In genomic region chr17:36485805-36486203, GRCh38 we compare ENCODE assay signal across 8 cellular contexts. TPM values are rescaled to one million over a fixed set of nuclear protein-coding genes. Genes with fewer than 3 reads are reported as not detected.
A peak's percentile ranks its signal among the peaks of the same experiment; 100 is the strongest.
DNase-seq lines count a peak whose midpoint lies in the region; ATAC-seq and TF ChIP-seq lines count a peak whose summit lies in the region.

No MANE protein-coding gene starts in this region.

- CTCF ChIA-PET in Calu3 (lab: Charles Lee), result interaction anchor here (0.6 to 1.1 kb wide), 2 partner anchors 48 to 516 kb away, joined by 3 read pairs; partner anchors contain the start of genes MYO19 and PIGW

- peaks cover 9% of the 10 kb centered on the region for H3K4me1 Mint-ChIP-seq in Calu3 (ENCODE audit: low read depth, unreplicated experiment)
- peaks cover 33% of the 10 kb centered on the region for H3K4me1 Mint-ChIP-seq in chondrocyte (ENCODE audit: low read depth)
- H3K4me1 Mint-ChIP-seq in nephron, result peaks cover 26% of the 10 kb centered on the region

- H3K36me3 Mint-ChIP-seq in Calu3 (ENCODE audit: insufficient read depth, unreplicated experiment) (peaks cover 28% of the 10 kb centered on the region), chondrocyte (ENCODE audit: low read depth) (peaks cover 8% of the 10 kb centered on the region), nephron (ENCODE audit: low read depth) (peaks cover 28% of the 10 kb centered on the region)

- intact Hi-C loops in Calu3 (cut with micrococcal nuclease; ENCODE audit: unreplicated experiment), result loop anchor here (10.0 kb wide), 1 partner anchor 331 kb away; no protein-coding TSS in a partner anchor

- H3K4me3 ChIP-seq in HUES6 (ENCODE audit: low read depth, low read length), result peak overlapping the region; percentile 88

- H3K36me3 ChIP-seq in HUES6 (ENCODE audit: control insufficient read depth, insufficient read depth, low read length), result no peaks in the 10 kb centered on the region; the same call in none of the 2 replicates

- H3K9me3 Mint-ChIP-seq in Calu3 (ENCODE audit: low read depth, unreplicated experiment), result no peaks in the 10 kb centered on the region
- peaks cover 5% of the 10 kb centered on the region for H3K9me3 Mint-ChIP-seq in chondrocyte (ENCODE audit: low read depth)
- H3K9me3 Mint-ChIP-seq in nephron, result no peaks in the 10 kb centered on the region

- peak overlapping the region; percentile 95 for H3K27ac Mint-ChIP-seq in Calu3 (ENCODE audit: unreplicated experiment)
- peak overlapping the region; percentile 13 for H3K27ac Mint-ChIP-seq in chondrocyte (ENCODE audit: unreplicated experiment)
- peak overlapping the region in 1 of 3 experiments; percentile 84 for H3K27ac Mint-ChIP-seq in nephron

- H3K4me3 Mint-ChIP-seq in Calu3 (ENCODE audit: low read depth, unreplicated experiment) (peak overlapping the region; percentile 91), chondrocyte (ENCODE audit: unreplicated experiment) (peak overlapping the region; percentile 99), nephron (peak overlapping the region; percentile 97 to 99 (median 99))

- H3K27ac ChIP-seq in HUES6 (ENCODE audit: low read depth, low read length), result no peak overlapping the region

- TF ChIP-seq CTCF in Calu3 (IDR thresholded peaks at IDR 0.05; ENCODE audit: unreplicated experiment) (no peak), chondrocyte (IDR thresholded peaks at IDR 0.05) (no peak), nephron (IDR thresholded peaks at IDR 0.05; ENCODE audit: unreplicated experiment in 3 of 3) (no peak)

- peaks cover 19% of the 10 kb centered on the region for H3K4me1 ChIP-seq in HUES6 (ENCODE audit: control insufficient read depth, insufficient read depth, low read length)

- peaks cover 35% of the 10 kb centered on the region for H3K27me3 ChIP-seq in HUES6 (ENCODE audit: control insufficient read depth, insufficient read depth, low read length)

- DNase-seq in Calu3, result no peak
- DNase-seq in chondrocyte (ENCODE audit: low spot score), result peak; percentile 35
- no peak for DNase-seq in SKM-1 (lab: John Stamatoyannopoulos, UW; ENCODE audit: unreplicated experiment)
- no peak for DNase-seq in KG1 (lab: John Stamatoyannopoulos, UW)
- DNase-seq in AG08396 (ENCODE audit: low spot score), result no peak

- peak overlapping the region; percentile 49 for H3K9ac ChIP-seq in HUES6 (ENCODE audit: low read length)

- no peak for ATAC-seq in GM19467 (IDR thresholded peaks at IDR 0.05; ENCODE audit: unreplicated experiment)

- BruUV-seq in Calu3 (replicated peaks; lab: Mats Ljungman, UMichigan), result no TSS peak

- H3K9me3 ChIP-seq in HUES6 (ENCODE audit: control insufficient read depth, insufficient read depth, low read depth, low read length), result no peaks in the 10 kb centered on the region

- H3K27me3 Mint-ChIP-seq in Calu3 (ENCODE audit: unreplicated experiment), result peaks cover 21% of the 10 kb centered on the region
- peaks cover 15% of the 10 kb centered on the region for H3K27me3 Mint-ChIP-seq in chondrocyte (ENCODE audit: low read depth)
- H3K27me3 Mint-ChIP-seq in nephron (ENCODE audit: low read depth), result peaks cover 36% of the 10 kb centered on the region

RNA-seq across cellular contexts. Expression of gene ZNHIT3, which starts 0.7 kb away (rescaled TPM):
- total RNA-seq in Calu3 (2022) (32.6 and 33.6 TPM in 2 replicates), chondrocyte (24.7 to 25.9 TPM (median 25.2 TPM) in 3 replicates)

RNA-seq across cellular contexts. Expression of gene MYO19, which starts 48.9 kb away (rescaled TPM):
- total RNA-seq in Calu3 (2022) (155 and 156 TPM in 2 replicates), chondrocyte (51.5 to 75.6 TPM (median 52.6 TPM) in 3 replicates)

RNA-seq across cellular contexts. Expression of gene PIGW, which starts 49.0 kb away (rescaled TPM):
- 71.1 and 78.9 TPM in 2 replicates for total RNA-seq in Calu3 (2022)
- 10.5 to 15.4 TPM (median 11.0 TPM) in 3 replicates for total RNA-seq in chondrocyte

RNA-seq across cellular contexts. Expression of gene GGNBP2, which starts 58.9 kb away (rescaled TPM):
- total RNA-seq in Calu3 (2022), result 266 and 274 TPM in 2 replicates
- total RNA-seq in chondrocyte, result 62.7 to 70.8 TPM (median 68.2 TPM) in 3 replicates
